8 cellular contexts compared by ENCODE assay signal in genomic region chr5:38922199-38922598, GRCh38.
A peak's percentile ranks its signal among the peaks of the same experiment; 100 is the strongest.
DNase-seq lines count a peak whose midpoint lies in the region; ATAC-seq and TF ChIP-seq lines count a peak whose summit lies in the region.

No MANE protein-coding gene starts in this region.

- no peaks in the 10 kb centered on the region for H3K9me3 ChIP-seq in OCI-LY3 (ENCODE audit: insufficient read depth, low read length)

- H3K9ac ChIP-seq in OCI-LY3 (ENCODE audit: low read length): no peak overlapping the region

- H3K27me3 Mint-ChIP-seq in activated T-helper 2 cell treated with anti-CD3 and anti-CD28 coated beads, Interferon-gamma antibody, Interleukin-2, Interleukin-4, amounts not matched to agents 10 μg/mL and 5 μg/mL and 100 μg/mL, durations not matched to agents 14 hours and 24 hours and 36 hours (ENCODE audit: low read depth): peaks cover 32% of the 10 kb centered on the region
- no peaks in the 10 kb centered on the region for H3K27me3 Mint-ChIP-seq in glutamatergic neuron (ENCODE audit: unreplicated experiment)

- H2AFZ ChIP-seq in OCI-LY3 (ENCODE audit: low read depth, low read length): no peak overlapping the region

- no peaks in the 10 kb centered on the region for H3K79me2 ChIP-seq in OCI-LY3 (ENCODE audit: low read length)

- DNase-seq in AG10803 (ENCODE audit: low read depth) (peak; percentile 34), HL-60 (ENCODE audit: low read depth in 1 of 2, low spot score in 1 of 2) (peak; percentile 4 to 47), glutamatergic neuron (peak; percentile 71), posterior cingulate gyrus (peak in 9 of 10 donors; percentile 16 to 89 (median 50))
- DNase-seq in activated T-helper 2 cell treated with anti-CD3 and anti-CD28 coated beads, Interferon-gamma antibody, Interleukin-2, Interleukin-4, amounts not matched to agents 10 μg/mL and 5 μg/mL and 100 μg/mL, durations not matched to agents 14 hours and 24 hours and 36 hours (ENCODE audit: low spot score): peak; percentile 22

- no peaks in the 10 kb centered on the region for H3K36me3 ChIP-seq in OCI-LY3 (replicated peaks; ENCODE audit: low read depth, low read length)

- H3K4me3 ChIP-seq in AG10803 (ENCODE audit: low read length): no peak overlapping the region
- no peak overlapping the region for H3K4me3 ChIP-seq in HL-60 (replicated peaks; ENCODE audit: insufficient read depth, low read length)
- no peak overlapping the region for H3K4me3 ChIP-seq in OCI-LY3 (ENCODE audit: low read length)

- intact Hi-C loops in activated T-helper 2 cell treated with anti-CD3 and anti-CD28 coated beads, Interferon-gamma antibody, Interleukin-2, Interleukin-4, amounts not matched to agents 10 μg/mL and 5 μg/mL and 100 μg/mL, durations not matched to agents 14 hours and 24 hours and 36 hours (cut with micrococcal nuclease): loop anchor here (2.0 kb wide), 1 partner anchor 481 kb away; no protein-coding TSS in a partner anchor
- intact Hi-C loops in posterior cingulate gyrus (cut with DNase I): loop anchor here (5.0 to 10.0 kb wide), 2 partner anchors 90 to 497 kb away; no protein-coding TSS in a partner anchor

- no peak overlapping the region for H3K27ac ChIP-seq in HL-60 (replicated peaks)
- no peak overlapping the region for H3K27ac ChIP-seq in OCI-LY3 (ENCODE audit: low read length)

- no peaks in the 10 kb centered on the region for H3K4me1 Mint-ChIP-seq in activated T-helper 2 cell treated with anti-CD3 and anti-CD28 coated beads, Interferon-gamma antibody, Interleukin-2, Interleukin-4, amounts not matched to agents 10 μg/mL and 5 μg/mL and 100 μg/mL, durations not matched to agents 14 hours and 24 hours and 36 hours (ENCODE audit: low read depth)
- no peaks in the 10 kb centered on the region for H3K4me1 Mint-ChIP-seq in glutamatergic neuron (ENCODE audit: low read depth, unreplicated experiment)

- H4K20me1 ChIP-seq in OCI-LY3 (ENCODE audit: insufficient read depth, low read length): no peaks in the 10 kb centered on the region

- H3K27me3 ChIP-seq in HL-60 (ENCODE audit: insufficient read depth, poor library complexity, severe bottlenecking): no peaks in the 10 kb centered on the region
- 0 out of 2 replicates have a peak, but pooled peaks cover 3% of the 10 kb centered on the region for H3K27me3 ChIP-seq in OCI-LY3 (ENCODE audit: low read depth, low read length)

- H3K4me2 ChIP-seq in OCI-LY3 (ENCODE audit: low read length): no peak overlapping the region

- no peak overlapping the region for H3K4me3 Mint-ChIP-seq in activated T-helper 2 cell treated with anti-CD3 and anti-CD28 coated beads, Interferon-gamma antibody, Interleukin-2, Interleukin-4, amounts not matched to agents 10 μg/mL and 5 μg/mL and 100 μg/mL, durations not matched to agents 14 hours and 24 hours and 36 hours (ENCODE audit: low read depth)
- no peak overlapping the region for H3K4me3 Mint-ChIP-seq in glutamatergic neuron (ENCODE audit: unreplicated experiment)

- TF ChIP-seq CTCF in AG10803 (conservative IDR thresholded peaks at IDR 0.05; ENCODE audit: low read length) (peak; percentile 72), HL-60 (IDR thresholded peaks at IDR 0.05; ENCODE audit: insufficient read depth, low read length) (peak; percentile 66), OCI-LY3 (IDR thresholded peaks at IDR 0.05; ENCODE audit: low read depth, low read length) (peak; percentile 75), glutamatergic neuron (IDR thresholded peaks at IDR 0.05; ENCODE audit: partially characterized antibody, unreplicated experiment) (peak; percentile 72)

- no peaks in the 10 kb centered on the region for H3K9me3 Mint-ChIP-seq in activated T-helper 2 cell treated with anti-CD3 and anti-CD28 coated beads, Interferon-gamma antibody, Interleukin-2, Interleukin-4, amounts not matched to agents 10 μg/mL and 5 μg/mL and 100 μg/mL, durations not matched to agents 14 hours and 24 hours and 36 hours
- H3K9me3 Mint-ChIP-seq in glutamatergic neuron (ENCODE audit: unreplicated experiment): no peaks in the 10 kb centered on the region

- H3K36me3 Mint-ChIP-seq in activated T-helper 2 cell treated with anti-CD3 and anti-CD28 coated beads, Interferon-gamma antibody, Interleukin-2, Interleukin-4, amounts not matched to agents 10 μg/mL and 5 μg/mL and 100 μg/mL, durations not matched to agents 14 hours and 24 hours and 36 hours (ENCODE audit: low read depth): no peaks in the 10 kb centered on the region
- no peaks in the 10 kb centered on the region for H3K36me3 Mint-ChIP-seq in glutamatergic neuron (ENCODE audit: unreplicated experiment)

- no peak overlapping the region for H3K27ac Mint-ChIP-seq in activated T-helper 2 cell treated with anti-CD3 and anti-CD28 coated beads, Interferon-gamma antibody, Interleukin-2, Interleukin-4, amounts not matched to agents 10 μg/mL and 5 μg/mL and 100 μg/mL, durations not matched to agents 14 hours and 24 hours and 36 hours
- H3K27ac Mint-ChIP-seq in glutamatergic neuron (ENCODE audit: unreplicated experiment): no peak overlapping the region

- ATAC-seq in GM18508 (IDR thresholded peaks at IDR 0.05; ENCODE audit: insufficient read depth, unreplicated experiment) (peak; percentile 58), HG03196 (IDR thresholded peaks at IDR 0.05; ENCODE audit: unreplicated experiment) (no peak)

- H3K4me1 ChIP-seq in OCI-LY3 (ENCODE audit: low read length): no peaks in the 10 kb centered on the region
